Comparison of ENCODE assay signal across 19 cellular contexts in genomic region chr10:92492748-92493240, GRCh38.
DNase-seq lines count a peak whose midpoint lies in the region; ATAC-seq lines count a peak whose summit lies in the region.
"Had no signal": no experiment of that assay in that cellular context is flagged by ENCODE, and none has a peak within 500 bp of the region (broad histone marks: within the 10 kb centered on the region; RNA-seq: fewer than 3 reads in every experiment).

No MANE protein-coding gene starts in this region.

- no peaks in the 10 kb centered on the region for H3K27me3 Mint-ChIP-seq in activated T-cell treated with anti-CD3 and anti-CD28 coated beads, Interleukin-2, amount 50 U/mL, for 72 hours (ENCODE audit: low read depth)
- H3K27me3 Mint-ChIP-seq: CD4-positive, alpha-beta memory T cell; IgD-negative memory B cell had no signal

- H3K4me3 Mint-ChIP-seq in activated T-cell treated with anti-CD3 and anti-CD28 coated beads, Interleukin-2, amount 50 U/mL, for 72 hours: no peak overlapping the region
- H3K4me3 Mint-ChIP-seq: CD4-positive, alpha-beta memory T cell; GM23338; IgD-negative memory B cell had no signal

- H3K9me3 Mint-ChIP-seq in activated T-cell treated with anti-CD3 and anti-CD28 coated beads, Interleukin-2, amount 50 U/mL, for 72 hours: no peaks in the 10 kb centered on the region
- H3K9me3 Mint-ChIP-seq: CD4-positive, alpha-beta memory T cell; GM23338; IgD-negative memory B cell had no signal

- H3K36me3 Mint-ChIP-seq in activated T-cell treated with anti-CD3 and anti-CD28 coated beads, Interleukin-2, amount 50 U/mL, for 72 hours (ENCODE audit: insufficient read depth in 2 of 2): peaks cover 1 to 5% of the 10 kb centered on the region in 2 donors

- ATAC-seq in activated T-cell treated with anti-CD3 and anti-CD28 coated beads, Interleukin-2, amount 50 U/mL, for 72 hours (replicated peaks in 1 of 2): peak in 1 of 2 donors; percentile 25
- ATAC-seq in esophagus mucosa: peak; percentile 76
- ATAC-seq: GM23338 had no signal

- H3K27ac Mint-ChIP-seq in activated T-cell treated with anti-CD3 and anti-CD28 coated beads, Interleukin-2, amount 50 U/mL, for 72 hours: peak overlapping the region; percentile 67
- H3K27ac Mint-ChIP-seq: CD4-positive, alpha-beta memory T cell; GM23338 had no signal

- H3K4me1 Mint-ChIP-seq in activated T-cell treated with anti-CD3 and anti-CD28 coated beads, Interleukin-2, amount 50 U/mL, for 72 hours (ENCODE audit: low read depth): no peaks in the 10 kb centered on the region
- H3K4me1 Mint-ChIP-seq: GM23338, IgD-negative memory B cell had no signal

- no peak for DNase-seq in activated T-cell treated with anti-CD3 and anti-CD28 coated beads, Interleukin-2, amount 50 U/mL, for 72 hours
- no peak for DNase-seq in activated T-cell treated with anti-CD3 and anti-CD28 coated beads, Interleukin-2, amount 50 U/mL, for 1 hour
- peak; percentile 55 for DNase-seq in amniotic epithelial cell (ENCODE audit: low read depth)
- DNase-seq in activated naive CD4-positive, alpha-beta T cell (lab: John Stamatoyannopoulos, UW): no peak
- DNase-seq in NCI-H510A (lab: John Stamatoyannopoulos, UW): no peak
- DNase-seq in NCI-H2081 (lab: John Stamatoyannopoulos, UW): no peak
- DNase-seq: Caco-2; CD4-positive, alpha-beta memory T cell; NCI-H1092; NCI-H1417 treated with DMSO at 0.1 percent for 48 hours; NCI-H1694 treated with DMSO at 0.1 percent for 48 hours; NCI-H2107; NCI-H446 treated with DMSO at 0.1 percent for 48 hours; NCI-H526 treated with DMSO at 0.1 percent for 48 hours; RPMI8226; SHP77 had no signal
